In the genomic region with DNA sequence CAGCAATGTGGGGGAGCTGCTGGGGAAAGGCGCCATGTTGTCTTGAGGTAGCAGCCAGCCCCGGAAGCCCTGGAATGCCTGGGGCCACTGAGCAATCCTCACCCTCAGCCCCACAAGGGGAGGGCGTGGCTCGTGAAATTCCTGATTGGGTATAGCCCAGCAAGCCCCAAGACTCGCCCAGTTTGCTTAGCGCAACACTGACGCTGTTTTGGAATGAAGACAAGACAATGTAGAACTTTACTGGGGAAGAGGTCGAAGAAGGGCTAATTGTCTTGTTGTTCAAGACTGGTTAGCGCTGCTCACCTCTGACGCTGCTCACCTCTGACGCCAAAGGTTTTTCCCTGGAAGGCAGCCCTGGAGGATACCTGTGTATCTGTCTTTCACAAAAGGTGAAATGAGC, we compare ENCODE assay signal across 16 cellular contexts. TPM values are rescaled to one million over a fixed set of nuclear protein-coding genes. Genes with fewer than 3 reads are reported as not detected.
DNase-seq lines count a peak whose midpoint lies in the region; ATAC-seq and TF ChIP-seq lines count a peak whose summit lies in the region.
"Had no signal": no experiment of that assay in that cellular context is flagged by ENCODE, and none has a peak within 500 bp of the region (broad histone marks: within the 10 kb centered on the region; RNA-seq: fewer than 3 reads in every experiment).

No MANE protein-coding gene starts in this region.

- H3K9me3 ChIP-seq in tibial nerve (no peaks in the 10 kb centered on the region), right atrium auricular region (no peaks in the 10 kb centered on the region)

- 0 out of 2 replicates have a peak overlapping the region, but pooled peaks have one; percentile 38 for H3K4me2 ChIP-seq in GM23338

- H3K4me1 Mint-ChIP-seq in GM23338 = peaks cover 29% of the 10 kb centered on the region
- H3K4me1 Mint-ChIP-seq in endothelial cell (ENCODE audit: unreplicated experiment) = no peaks in the 10 kb centered on the region
- H3K4me1 Mint-ChIP-seq: activated CD4-positive, alpha-beta T cell treated with anti-CD3 and anti-CD28 coated beads, Interleukin-2, amount 10 ng/mL, durations not matched to agents 7 days and 5 days; activated T-helper 17 cell treated with anti-CD3 and anti-CD28 coated beads, Interleukin-2, amount 50 U/mL, for 72 hours; naive B cell had no signal

- H3K4me1 ChIP-seq in GM23338 (ENCODE audit: insufficient read depth) (peaks cover 16% of the 10 kb centered on the region), foreskin keratinocyte (peaks cover 25% of the 10 kb centered on the region), tibial nerve (peaks cover 0 to 61% (median 4%) of the 10 kb centered on the region in 4 donors), right atrium auricular region (peaks cover 0 to 45% of the 10 kb centered on the region in 2 donors)

- H2AFZ ChIP-seq in GM23338 = no peak overlapping the region

- H3K27me3 Mint-ChIP-seq in GM23338 (ENCODE audit: insufficient read depth, low read depth, poor library complexity) (peaks cover 7% of the 10 kb centered on the region), endothelial cell (ENCODE audit: unreplicated experiment) (peaks cover 8% of the 10 kb centered on the region)
- H3K27me3 Mint-ChIP-seq: activated CD4-positive, alpha-beta T cell treated with anti-CD3 and anti-CD28 coated beads, Interleukin-2, amount 10 ng/mL, durations not matched to agents 7 days and 5 days; activated T-helper 17 cell treated with anti-CD3 and anti-CD28 coated beads, Interleukin-2, amount 50 U/mL, for 72 hours had no signal

- peaks cover 5% of the 10 kb centered on the region; the same call in 1 of the 3 replicates for H3K9me3 Mint-ChIP-seq in GM23338
- no peaks in the 10 kb centered on the region for H3K9me3 Mint-ChIP-seq in endothelial cell (ENCODE audit: unreplicated experiment)
- H3K9me3 Mint-ChIP-seq: activated CD4-positive, alpha-beta T cell treated with anti-CD3 and anti-CD28 coated beads, Interleukin-2, amount 10 ng/mL, durations not matched to agents 7 days and 5 days; activated T-helper 17 cell treated with anti-CD3 and anti-CD28 coated beads, Interleukin-2, amount 50 U/mL, for 72 hours had no signal

- peak; percentile 54 for DNase-seq in GM23338 (ENCODE audit: low spot score)
- DNase-seq in RPMI7951 (ENCODE audit: low read depth) = peak; percentile 83
- DNase-seq in foreskin keratinocyte = peak; percentile 84 to 87
- DNase-seq in tibial nerve (ENCODE audit: low spot score in 2 of 2) = peak; percentile 52
- DNase-seq in DMS153 treated with DMSO at 0.1 percent for 48 hours (lab: John Stamatoyannopoulos, UW; ENCODE audit: unreplicated experiment) = no peak
- no peak for DNase-seq in endothelial cell (ENCODE audit: low spot score)
- DNase-seq in right atrium auricular region (ENCODE audit: low spot score) = no peak
- DNase-seq: activated CD4-positive, alpha-beta T cell treated with anti-CD3 and anti-CD28 coated beads, Interleukin-2, amount 10 ng/mL, durations not matched to agents 7 days and 5 days; glutamatergic neuron; kidney glomerular epithelial cell; MM.1S; naive B cell; stimulated activated CD4-positive, alpha-beta T cell treated with anti-CD3 and anti-CD28 coated beads, Interleukin-2, amount 100 ng/mL, for 24 hours had no signal

- H3K36me3 Mint-ChIP-seq in GM23338 (ENCODE audit: low read depth) (peaks cover under 1% of the 10 kb centered on the region; the same call in 1 of the 3 replicates), endothelial cell (ENCODE audit: low read depth, unreplicated experiment) (peaks cover 5% of the 10 kb centered on the region)

- WGBS in tibial nerve, 2 donors = 65 to 67% methylated on average over 11 of the region's 11 CpGs

- H3K4me3 ChIP-seq in GM23338 = no peak overlapping the region
- H3K4me3 ChIP-seq in tibial nerve = no peak overlapping the region
- no peak overlapping the region for H3K4me3 ChIP-seq in right atrium auricular region
- H3K4me3 ChIP-seq: BLaER1 treated with 17β-estradiol and CSF1 and Interleukin-3, amounts not matched to agents 10 nM and 100 nM; dorsolateral prefrontal cortex had no signal

- H3K27ac Mint-ChIP-seq in GM23338 (no peak overlapping the region), endothelial cell (ENCODE audit: unreplicated experiment) (no peak overlapping the region)
- H3K27ac Mint-ChIP-seq: activated CD4-positive, alpha-beta T cell treated with anti-CD3 and anti-CD28 coated beads, Interleukin-2, amount 10 ng/mL, durations not matched to agents 7 days and 5 days; activated T-helper 17 cell treated with anti-CD3 and anti-CD28 coated beads, Interleukin-2, amount 50 U/mL, for 72 hours; naive B cell had no signal

- no peaks in the 10 kb centered on the region for H4K20me1 ChIP-seq in GM23338 (replicated peaks; ENCODE audit: insufficient read depth)

- H3K36me3 ChIP-seq in GM23338 (ENCODE audit: insufficient read depth) (no peaks in the 10 kb centered on the region), tibial nerve (peaks cover 0 to 26% (median 0%) of the 10 kb centered on the region in 3 donors), right atrium auricular region (peaks cover 16% of the 10 kb centered on the region)

- H3K4me3 Mint-ChIP-seq in GM23338 (no peak overlapping the region), endothelial cell (ENCODE audit: unreplicated experiment) (no peak overlapping the region)
- H3K4me3 Mint-ChIP-seq: activated CD4-positive, alpha-beta T cell treated with anti-CD3 and anti-CD28 coated beads, Interleukin-2, amount 10 ng/mL, durations not matched to agents 7 days and 5 days; activated T-helper 17 cell treated with anti-CD3 and anti-CD28 coated beads, Interleukin-2, amount 50 U/mL, for 72 hours; naive B cell had no signal

- no peaks in the 10 kb centered on the region for H3K9me2 ChIP-seq in GM23338 (ENCODE audit: insufficient read depth)

- no peak for TF ChIP-seq POLR2A in tibial nerve (IDR thresholded peaks at IDR 0.05)

- H3K27ac ChIP-seq in GM23338 (ENCODE audit: low read depth) (peak overlapping the region; percentile 37; the same call in 1 of the 2 replicates), foreskin keratinocyte (peak overlapping the region; percentile 82), tibial nerve (peak overlapping the region; percentile 35 to 91 (median 70)), right atrium auricular region (peak overlapping the region in 1 of 2 donors; percentile 57)
- H3K27ac ChIP-seq: BLaER1 treated with 17β-estradiol and CSF1 and Interleukin-3, amounts not matched to agents 10 nM and 100 nM had no signal

- 0 out of 2 replicates have a peak, but pooled peaks cover 3% of the 10 kb centered on the region for H3F3A ChIP-seq in GM23338 (replicated peaks; ENCODE audit: low read depth)

- peak in 1 of 2 donors; percentile 71 for TF ChIP-seq EP300 in tibial nerve (IDR thresholded peaks at IDR 0.05)

- TF ChIP-seq CTCF in GM23338 (conservative IDR thresholded peaks at IDR 0.05; ENCODE audit: low read depth in 2 of 2) (no peak), foreskin keratinocyte (conservative IDR thresholded peaks at IDR 0.05) (no peak), tibial nerve (IDR thresholded peaks at IDR 0.05) (no peak), endothelial cell (IDR thresholded peaks at IDR 0.05; ENCODE audit: unreplicated experiment) (no peak), right atrium auricular region (IDR thresholded peaks at IDR 0.05) (no peak)

- ATAC-seq in GM23338 = peak; percentile 62
- ATAC-seq in foreskin keratinocyte = peak; percentile 93

- H3K27me3 ChIP-seq in GM23338 (ENCODE audit: insufficient read depth) (no peaks in the 10 kb centered on the region), foreskin keratinocyte (no peaks in the 10 kb centered on the region), tibial nerve (no peaks in the 10 kb centered on the region), right atrium auricular region (no peaks in the 10 kb centered on the region)
- H3K27me3 ChIP-seq: BLaER1 treated with 17β-estradiol and CSF1 and Interleukin-3, amounts not matched to agents 10 nM and 100 nM; dorsolateral prefrontal cortex had no signal

- no peaks in the 10 kb centered on the region for H3K79me2 ChIP-seq in GM23338 (replicated peaks; ENCODE audit: insufficient read depth)

TF ChIP-seq in GM23338, 12 proteins besides CTCF, POLR2A, EP300 and RAD21:
- no peak for TF ChIP-seq EZH2phosphoT487 (IDR thresholded peaks at IDR 0.05; ENCODE audit: unreplicated experiment)
- no peak for TF ChIP-seq ZNF114 (CRISPR knock-in tag; IDR thresholded peaks at IDR 0.05)
- TF ChIP-seq EZH2 (IDR thresholded peaks at IDR 0.05; ENCODE audit: low read depth, unreplicated experiment) = no peak

RNA-seq across cellular contexts. Expression of a gene that starts 47.6 kb away (rescaled TPM):
- 16.6 and 28.0 TPM in 2 replicates for total RNA-seq in GM23338 (2014; rRNA removed; shearing (Covaris generic))
- polyA plus RNA-seq in GM23338 (2016; fragmentation: Nextera tagmentation; extraction: Ambion mirVana) = 10.1 and 10.8 TPM in 2 replicates
- total RNA-seq in RPMI7951 (2014; rRNA removed; shearing (Covaris generic)) = 99.7 and 108 TPM in 2 replicates
- total RNA-seq in foreskin keratinocyte = 35.0 and 36.1 TPM in 2 replicates
- polyA plus RNA-seq in foreskin keratinocyte = 47.7 and 50.5 TPM in 2 replicates
- total RNA-seq in tibial nerve = 100 to 1,000 TPM in 2 of 4 donors, 10 to 100 TPM in 2; 68.1 to 162 (median 122) TPM
- 25.9 TPM for total RNA-seq in endothelial cell (ENCODE audit: unreplicated experiment)
- total RNA-seq in right atrium auricular region = 100 to 1,000 TPM in 1 of 2 donors, 10 to 100 TPM in 1; 67.5 to 103 TPM

Comparison
In these comparisons a context has a peak if more than half of its experiments do, and no peak if none do; other contexts are left out.
1. DNase-seq: peak in GM23338 (single experiment), RPMI7951 (single experiment), foreskin keratinocyte (2 of 2) and tibial nerve (2 of 2); none in DMS153 treated with DMSO at 0.1 percent for 48 hours (single experiment), endothelial cell (single experiment) and right atrium auricular region (single experiment).